ENCODE assay signal across 31 cellular contexts in the genomic region with DNA sequence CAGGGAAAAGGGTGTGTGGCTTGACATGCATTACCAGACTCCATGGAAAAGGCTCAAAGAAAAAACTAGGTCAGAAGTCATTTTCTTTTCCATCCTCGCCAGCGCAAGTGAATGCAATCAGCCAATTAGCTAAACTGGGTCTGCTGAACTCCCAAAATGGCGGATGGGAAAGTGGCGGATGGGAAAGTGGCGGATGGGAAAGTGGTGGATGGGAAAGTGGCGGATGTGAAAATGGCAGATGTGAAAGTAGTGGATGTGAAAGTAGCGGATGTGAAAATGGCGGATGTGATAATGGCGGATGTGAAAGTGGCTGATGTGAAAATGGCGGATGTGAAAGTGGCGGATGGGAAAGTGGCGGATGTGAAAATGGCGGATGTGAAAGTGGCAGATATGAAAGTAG.
"Had no signal": no experiment of that assay in that cellular context is flagged by ENCODE, and none has a peak within 500 bp of the region (broad histone marks: within the 10 kb centered on the region; RNA-seq: fewer than 3 reads in every experiment).

No MANE protein-coding gene starts in this region.

- H3K9me3 Mint-ChIP-seq: immature natural killer cell, mesothelial cell of epicardium, natural killer cell, nephron progenitor cell, neural progenitor cell had no signal

- H3K4me3 ChIP-seq: left lung, lung, neural progenitor cell, right atrium auricular region, skin epidermis, stomach, thoracic aorta, tibial artery, upper lobe of right lung had no signal

- FAIRE-seq: islet of Langerhans, kidney, urothelium cell line had no signal

- H3K27me3 ChIP-seq: neural progenitor cell, neutrophil, right atrium auricular region, upper lobe of right lung had no signal

- H3K36me3 ChIP-seq: left lung, neural progenitor cell, neutrophil, right atrium auricular region, stomach, thoracic aorta, tibial artery, upper lobe of right lung had no signal

- H3K4me3 Mint-ChIP-seq: immature natural killer cell; mesothelial cell of epicardium; naive B cell; natural killer cell; nephron progenitor cell; neural progenitor cell; stimulated activated naive B cell treated with anti-CD40 and anti-IgM and Interleukin-4, amounts not matched to agents 10 μg/mL and 1 μg/mL and 100 μg/mL, for 72 hours had no signal

- H3K4me1 Mint-ChIP-seq: immature natural killer cell, natural killer cell had no signal

- DNase-seq: hypothalamus; immature natural killer cell; kidney; left colon; left lung; mesendoderm; naive B cell; natural killer cell; nephron progenitor cell; occipital lobe; stimulated activated CD4-positive, alpha-beta T cell treated with anti-CD3 and anti-CD28 coated beads, Interleukin-12 subunit alpha, Interleukin-12 subunit beta, amount 100 ng/mL, for 4 hours; stimulated activated CD4-positive, alpha-beta T cell treated with anti-CD3 and anti-CD28 coated beads, Interleukin-15, amount 100 ng/mL, for 24 hours; stimulated activated CD4-positive, alpha-beta T cell treated with anti-CD3 and anti-CD28 coated beads, Interleukin-2, amount 100 ng/mL, for 24 hours; stimulated activated CD4-positive, alpha-beta T cell treated with anti-CD3 and anti-CD28 coated beads, Interleukin-4, amount 100 ng/mL, for 1 hour; stimulated activated naive B cell treated with anti-CD40 and anti-IgM and Interleukin-4, amounts not matched to agents 10 μg/mL and 1 μg/mL and 100 μg/mL, for 72 hours; stimulated activated naive CD8-positive, alpha-beta T cell treated with anti-CD3 and anti-CD28 coated beads, Interleukin-15, Interleukin-2, amounts not matched to agents 100 U/mL and 50 U/mL, for 24 hours; stomach; tibial artery; trophoblast cell; upper lobe of right lung had no signal

- H3K9me3 ChIP-seq: left lung, neutrophil, right atrium auricular region, stomach, thoracic aorta, tibial artery, upper lobe of right lung had no signal

- H3K36me3 Mint-ChIP-seq: immature natural killer cell, mesothelial cell of epicardium, naive B cell, natural killer cell, neural progenitor cell had no signal

- H3K4me2 ChIP-seq: neural progenitor cell had no signal

- H3K27ac ChIP-seq: left lung, neural progenitor cell, neutrophil, parathyroid adenoma, right atrium auricular region, skin epidermis, stomach, thoracic aorta, tibial artery, upper lobe of right lung had no signal

- H3K79me2 ChIP-seq: parathyroid adenoma had no signal

- H3K9ac ChIP-seq: neural progenitor cell, parathyroid adenoma had no signal

- H2AFZ ChIP-seq: neural progenitor cell, parathyroid adenoma had no signal

- H3K27ac Mint-ChIP-seq: immature natural killer cell; mesothelial cell of epicardium; natural killer cell; nephron progenitor cell; neural progenitor cell; stimulated activated naive B cell treated with anti-CD40 and anti-IgM and Interleukin-4, amounts not matched to agents 10 μg/mL and 1 μg/mL and 100 μg/mL, for 72 hours had no signal

- ATAC-seq: left colon; left lung; natural killer cell; sciatic nerve; stimulated activated naive B cell treated with anti-CD40 and anti-IgM and Interleukin-4, amounts not matched to agents 10 μg/mL and 1 μg/mL and 100 μg/mL, for 72 hours; stimulated activated naive CD8-positive, alpha-beta T cell treated with anti-CD3 and anti-CD28 coated beads, Interleukin-15, Interleukin-2, amounts not matched to agents 100 U/mL and 50 U/mL, for 24 hours; upper lobe of right lung had no signal

- H3K4me1 ChIP-seq: left lung, parathyroid adenoma, right atrium auricular region, stomach, tibial artery, upper lobe of right lung had no signal
